In the genomic region with DNA sequence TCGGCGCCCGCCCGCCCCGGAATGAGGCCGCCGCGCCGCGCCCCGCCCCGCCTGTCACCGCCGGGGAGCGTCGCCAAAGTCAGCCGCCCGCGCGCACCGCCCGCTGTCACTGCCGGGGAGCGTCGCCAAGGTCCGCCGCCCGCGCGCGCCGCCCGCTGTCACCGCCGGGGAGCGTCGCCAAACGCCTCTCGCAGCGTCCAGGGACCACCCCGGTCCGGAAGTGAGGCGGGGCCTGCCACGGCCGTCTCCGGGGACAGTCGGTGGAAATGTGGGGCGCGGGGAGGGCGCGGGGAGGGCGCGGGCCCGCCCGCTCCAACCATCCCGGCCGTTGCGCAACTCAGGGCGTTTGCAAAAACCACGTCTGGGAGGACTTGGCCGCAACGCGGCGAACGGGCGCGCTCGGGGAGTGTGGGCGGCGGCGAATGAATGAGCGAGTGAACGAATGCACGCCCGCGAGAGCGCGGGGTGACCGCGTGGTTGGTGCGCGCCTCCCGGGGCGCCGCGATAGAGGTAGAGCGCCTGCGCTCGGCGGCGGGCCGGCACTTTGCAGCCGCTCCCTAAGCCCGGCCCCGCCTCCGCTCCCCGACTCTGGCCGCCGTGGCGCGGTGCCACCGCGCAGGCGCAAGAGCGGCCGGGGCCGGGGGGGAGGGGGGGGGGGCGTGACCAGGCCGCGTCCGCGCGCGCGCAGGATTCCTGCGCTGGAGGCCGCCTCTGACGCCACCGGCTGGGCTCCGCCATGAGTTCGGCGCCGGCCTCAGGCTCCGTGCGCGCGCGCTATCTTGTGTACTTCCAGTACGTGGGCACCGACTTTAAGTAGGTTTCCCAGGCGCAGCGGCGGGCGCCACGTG, we compare ENCODE assay signal across 8 cellular contexts. TPM values are rescaled to one million over a fixed set of nuclear protein-coding genes. Genes with fewer than 3 reads are reported as not detected.
A peak's percentile ranks its signal among the peaks of the same experiment; 100 is the strongest.
DNase-seq lines count a peak whose midpoint lies in the region; ATAC-seq and TF ChIP-seq lines count a peak whose summit lies in the region.

ACAP3 (minus strand) TSS at position 23 of the 848 bp plus-strand sequence. CDS start 115 bp downstream, outside the sequence.
PUSL1 (plus strand) TSS at position 690 of the 848 bp plus-strand sequence; CDS start at position 737, 47 bp downstream.

- H3K27ac ChIP-seq in angular gyrus (ENCODE audit: low read depth, low read length) (peak within 1 kb of the TSS; percentile 97), right cardiac atrium (ENCODE audit: low read length) (peak within 1 kb of the TSS; percentile 80), rectal smooth muscle tissue (ENCODE audit: low read depth, low read length) (peak within 1 kb of the TSS; percentile 88), vagina (peak within 1 kb of the TSS; percentile 93)

- H3K4me1 ChIP-seq in right cardiac atrium (ENCODE audit: control insufficient read depth, insufficient read depth, low read length) (peaks cover 5% of the 10 kb centered on the region), rectal smooth muscle tissue (ENCODE audit: control insufficient read depth, insufficient read depth, low read length) (peaks cover 28% of the 10 kb centered on the region), vagina (peaks cover 62% of the 10 kb centered on the region)

- H3K9ac ChIP-seq in rectal smooth muscle tissue (ENCODE audit: low read length), result peak within 1 kb of the TSS; percentile 28

- H3K9me3 ChIP-seq in right cardiac atrium (ENCODE audit: control insufficient read depth, low read length), result no peaks in the 10 kb centered on the region
- H3K9me3 ChIP-seq in vagina, result no peaks in the 10 kb centered on the region

- TF ChIP-seq CTCF in GM13976 (IDR thresholded peaks at IDR 0.05; ENCODE audit: borderline replicate concordance, control extremely low read depth, extremely low read depth, insufficient read depth, missing control alignments), result no peak
- TF ChIP-seq CTCF in vagina (IDR thresholded peaks at IDR 0.05), result peak in 1 of 3 experiments; percentile 23

- WGBS in right cardiac atrium, result under 1% methylated on average over 127 of the region's 135 CpGs

- peak in 1 of 2 donors; percentile 29 for TF ChIP-seq POLR2A in vagina (IDR thresholded peaks at IDR 0.05)

- H3K36me3 ChIP-seq in rectal smooth muscle tissue (ENCODE audit: control insufficient read depth, insufficient read depth, low read length), result peaks cover 13% of the 10 kb centered on the region
- peaks cover 0 to 22% of the 10 kb centered on the region in 2 donors for H3K36me3 ChIP-seq in vagina

- peak; percentile 99 for DNase-seq in GM13976 (ENCODE audit: low spot score)
- peak; percentile 74 for DNase-seq in NCI-H1694 treated with DMSO at 0.1 percent for 48 hours (lab: John Stamatoyannopoulos, UW)
- DNase-seq in T-helper 2 cell, result peak; percentile 77 to 97 (median 85)
- peak; percentile 96 to 98 (median 97) for DNase-seq in right cardiac atrium
- peak in 1 of 2 donors; percentile 96 for DNase-seq in vagina (ENCODE audit: extremely low spot score in 2 of 2)

- intact Hi-C loops in right cardiac atrium (cut with DNase I), result no loop called here
- intact Hi-C loops in vagina (cut with DNase I), result loop anchor here (5.0 kb wide), 1 partner anchor 39 kb away; the partner anchor contains the start of gene DVL1

- H3K27me3 ChIP-seq in right cardiac atrium (ENCODE audit: control insufficient read depth, insufficient read depth) (no peaks in the 10 kb centered on the region), rectal smooth muscle tissue (ENCODE audit: control insufficient read depth, insufficient read depth, low read length) (no peaks in the 10 kb centered on the region), vagina (no peaks in the 10 kb centered on the region)

- peak within 1 kb of the TSS; percentile 72 for H3K4me3 ChIP-seq in right cardiac atrium (ENCODE audit: low read length)
- peak within 1 kb of the TSS; percentile 76 for H3K4me3 ChIP-seq in rectal smooth muscle tissue (ENCODE audit: low read length)
- H3K4me3 ChIP-seq in vagina, result peak within 1 kb of the TSS; percentile 95 to 97

- ATAC-seq in HG02852 (IDR thresholded peaks at IDR 0.05; ENCODE audit: unreplicated experiment), result peak; percentile 60
- peak; percentile 69 to 78 for ATAC-seq in right cardiac atrium

- in situ Hi-C loops in GM13976 (cut with MboI; ENCODE audit: low sequenced_read_pairs, unreplicated experiment), result no loop called here

RNA-seq across cellular contexts. Expression of gene ACAP3, which starts in this region (rescaled TPM):
- total RNA-seq in right cardiac atrium (10 to 100 TPM; 33.1 to 61.8 (median 42.8) TPM), vagina (68.5 TPM)
- polyA plus RNA-seq in right cardiac atrium, result 37.4 TPM

RNA-seq across cellular contexts. Expression of gene PUSL1, which starts in this region (rescaled TPM):
- total RNA-seq in right cardiac atrium (10 to 100 TPM; 11.3 to 14.1 (median 12.5) TPM), vagina (31.2 TPM)
- 13.1 TPM for polyA plus RNA-seq in right cardiac atrium
